Comparison of ENCODE assay signal across 17 cellular contexts in genomic region chr4:52947691-52948397, GRCh38.
DNase-seq lines count a peak whose midpoint lies in the region; FAIRE-seq and TF ChIP-seq lines count a peak whose summit lies in the region.
"Had no signal": no experiment of that assay in that cellular context is flagged by ENCODE, and none has a peak within 500 bp of the region (broad histone marks: within the 10 kb centered on the region; RNA-seq: fewer than 3 reads in every experiment).

No MANE protein-coding gene starts in this region.

- H4K91ac ChIP-seq in H1 (replicated peaks; ENCODE audit: insufficient read length, low read length), result no peak overlapping the region

- peaks cover 88% of the 10 kb centered on the region for H3K4me1 Mint-ChIP-seq in nephron

- no peaks in the 10 kb centered on the region for H3K79me1 ChIP-seq in H1 (ENCODE audit: low read depth, low read length)

- H3K9me3 ChIP-seq in right atrium auricular region, result no peaks in the 10 kb centered on the region
- H3K9me3 ChIP-seq in H1 (ENCODE audit: insufficient read depth in 2 of 2, low read depth in 1 of 2, low read length in 1 of 2), result no peaks in the 10 kb centered on the region
- H3K9me3 ChIP-seq in testis, result no peaks in the 10 kb centered on the region
- H3K9me3 ChIP-seq in adrenal gland (replicated peaks in 1 of 3), result no peaks in the 10 kb centered on the region
- H3K9me3 ChIP-seq: Peyer's patch had no signal

- H3K9me3 Mint-ChIP-seq in nephron, result no peaks in the 10 kb centered on the region
- H3K9me3 Mint-ChIP-seq: HFFc6 had no signal

- no peak for TF ChIP-seq EP300 in H1 (IDR thresholded peaks at IDR 0.05; ENCODE audit: borderline replicate concordance in 1 of 2, low read depth in 2 of 2, low read length in 2 of 2)

- H3K4me3 Mint-ChIP-seq in nephron, result peak overlapping the region in 2 of 3 experiments; percentile 4 to 81
- H3K4me3 Mint-ChIP-seq: HFFc6 had no signal

- H3K14ac ChIP-seq in H1 (ENCODE audit: insufficient read length), result no peak overlapping the region

- 0 out of 7 replicates have a peak overlapping the region, but pooled peaks of 1 of the 4 experiments have one; percentile 10 for H3K9ac ChIP-seq in H1 (replicated peaks in 1 of 4; ENCODE audit: extremely low read depth in 1 of 4, low read depth in 3 of 4, low read length in 3 of 4)

- H3K56ac ChIP-seq in H1 (replicated peaks; ENCODE audit: insufficient read length, low read depth, low read length), result no peak overlapping the region

- H3K4me3 ChIP-seq in right atrium auricular region (no peak overlapping the region), H1 (ENCODE audit: extremely low read depth in 1 of 4, insufficient read depth in 2 of 4, low read depth in 3 of 4, low read length in 4 of 4) (no peak overlapping the region), testis (no peak overlapping the region), adrenal gland (no peak overlapping the region)
- H3K4me3 ChIP-seq: Peyer's patch had no signal

- FAIRE-seq in H1 (lab: Jason Lieb, UNC), result no peak
- FAIRE-seq: GM12892, GM18507 had no signal

- intact Hi-C loops in cardiac septum (cut with DNase I), result no loop called here
- intact Hi-C loops in testis (cut with DNase I; ENCODE audit: low total_unique reads), result no loop called here
- intact Hi-C loops in adrenal gland (cut with DNase I), result no loop called here

- no peaks in the 10 kb centered on the region for H3K23me2 ChIP-seq in H1 (ENCODE audit: low read depth, low read length)

- H3K27me3 ChIP-seq in right atrium auricular region, result no peaks in the 10 kb centered on the region
- H3K27me3 ChIP-seq in H1 (replicated peaks in 1 of 4; ENCODE audit: control insufficient read depth in 3 of 4, extremely low read depth in 1 of 4, insufficient read depth in 3 of 4, low read length in 3 of 4), result no peaks in the 10 kb centered on the region
- H3K27me3 ChIP-seq in testis, result no peaks in the 10 kb centered on the region
- H3K27me3 ChIP-seq in adrenal gland, result no peaks in the 10 kb centered on the region
- H3K27me3 ChIP-seq: Peyer's patch had no signal

- TF ChIP-seq RAD21 in H1 (IDR thresholded peaks at IDR 0.05 in 1 of 2, conservative IDR thresholded peaks at IDR 0.05 in 1 of 2; ENCODE audit: low read depth in 2 of 2, low read length in 2 of 2), result no peak

- no peaks in the 10 kb centered on the region for H3K27me3 Mint-ChIP-seq in nephron (ENCODE audit: low read depth)

- H2BK20ac ChIP-seq in H1 (ENCODE audit: low read length), result peak overlapping the region; percentile 44; the same call in 1 of the 2 replicates

- H3K36me3 Mint-ChIP-seq in nephron (ENCODE audit: low read depth), result no peaks in the 10 kb centered on the region

- 0 out of 2 replicates have a peak overlapping the region, but pooled peaks have one; percentile 8 for H2BK15ac ChIP-seq in H1 (ENCODE audit: low read length)

- H4K5ac ChIP-seq in H1 (ENCODE audit: insufficient read length, low read depth, low read length), result no peak overlapping the region

- H3K4me2 ChIP-seq in H1 (ENCODE audit: insufficient read depth in 1 of 2, low read depth in 2 of 2, low read length in 2 of 2), result no peak overlapping the region

- peak overlapping the region; percentile 41; the same call in 1 of the 2 replicates for H2AFZ ChIP-seq in H1 (ENCODE audit: low read length)

- POLR2A ChIA-PET in H1 (lab: Charles Lee; ENCODE audit: partially characterized antibody), result no interaction called here

- CTCF ChIA-PET in H1 (lab: Charles Lee; ENCODE audit: partially characterized antibody), result interaction anchor here (1.1 kb wide), 1 partner anchor 35 kb away, joined by 3 read pairs; no protein-coding TSS in a partner anchor

- H3K36me3 ChIP-seq in right atrium auricular region (no peaks in the 10 kb centered on the region), H1 (ENCODE audit: control insufficient read depth in 2 of 4, insufficient read depth in 4 of 4, low read length in 3 of 4) (no peaks in the 10 kb centered on the region), testis (ENCODE audit: low read depth, missing control alignments) (no peaks in the 10 kb centered on the region), adrenal gland (replicated peaks in 1 of 2) (no peaks in the 10 kb centered on the region)
- H3K36me3 ChIP-seq: Peyer's patch had no signal

- no peak overlapping the region for H2BK120ac ChIP-seq in H1 (replicated peaks; ENCODE audit: low read depth, low read length)

- no peak overlapping the region for H3K4ac ChIP-seq in H1 (replicated peaks; ENCODE audit: insufficient read length, low read depth, low read length)

- DNase-seq in right atrium auricular region (ENCODE audit: low spot score), result no peak
- no peak for DNase-seq in cardiac septum (ENCODE audit: low spot score)
- no peak for DNase-seq in H1 (ENCODE audit: low read depth in 1 of 2, low spot score in 2 of 2)
- DNase-seq in testis, result no peak
- DNase-seq in activated CD4-positive, alpha-beta T cell treated with anti-CD3 and anti-CD28 coated beads for 48 hours, result no peak
- no peak for DNase-seq in adrenal gland
- DNase-seq: DMS79; HFFc6; KBM-7; NCI-H187 treated with DMSO at 0.1 percent for 48 hours; NCI-H526 treated with DMSO at 0.1 percent for 48 hours; NK-92 treated with Interleukin-12 subunit alpha and Interleukin-12 subunit beta, amount 100 ng/mL, for 24 hours; Peyer's patch had no signal

- H3K4me1 ChIP-seq in right atrium auricular region (peaks cover 0 to 15% of the 10 kb centered on the region in 2 donors), H1 (replicated peaks in 1 of 4; ENCODE audit: control insufficient read depth in 3 of 4, insufficient read depth in 4 of 4, low read length in 3 of 4) (peaks cover 0 to 6% (median 3%) of the 10 kb centered on the region in 4 experiments; a peak in 3 of 7 replicates), testis (peaks cover 24% of the 10 kb centered on the region), adrenal gland (replicated peaks in 1 of 2) (peaks cover 4 to 37% of the 10 kb centered on the region in 2 donors)
- H3K4me1 ChIP-seq: Peyer's patch had no signal

- H3K27ac ChIP-seq in right atrium auricular region (peak overlapping the region; percentile 65 to 85), H1 (ENCODE audit: low read depth, low read length) (no peak overlapping the region), testis (no peak overlapping the region), adrenal gland (no peak overlapping the region)
- H3K27ac ChIP-seq: C4-2B, Peyer's patch had no signal

- no peak overlapping the region for H3K18ac ChIP-seq in H1 (ENCODE audit: extremely low read depth, low read length)

- no peak overlapping the region for H4K8ac ChIP-seq in H1 (ENCODE audit: extremely low read depth, insufficient read depth, low read length)

- H2AK5ac ChIP-seq in H1 (ENCODE audit: low read depth, low read length), result no peak overlapping the region

- H3K27ac Mint-ChIP-seq in nephron, result peak overlapping the region; percentile 92 to 96 (median 92)
- H3K27ac Mint-ChIP-seq: HFFc6 had no signal

- H3K23ac ChIP-seq in H1 (ENCODE audit: insufficient read length), result no peak overlapping the region

- WGBS in H1 (ENCODE audit: extremely low coverage in 1 of 2, insufficient coverage in 1 of 2, insufficient read length in 1 of 2, insufficient replicate concordance in 2 of 2, low coverage in 1 of 2, low lambda C conversion rate in 2 of 2, missing lambda C conversion rate in 1 of 2), 2 experiments, result 96% methylated on average over 6 of the region's 7 CpGs; no CpG with 5 or more reads in 1 of the 2 experiments
- 82 to 83% methylated on average over 7 of the region's 7 CpGs for WGBS in testis, 2 donors
- 78 to 87% (median 82%) methylated on average over 7 of the region's 7 CpGs for WGBS in adrenal gland, 4 donors

- H2BK5ac ChIP-seq in H1 (ENCODE audit: low read depth, low read length), result no peak overlapping the region

- TF ChIP-seq CTCF in right atrium auricular region (IDR thresholded peaks at IDR 0.05) (no peak), H1 (IDR thresholded peaks at IDR 0.05; ENCODE audit: control extremely low read depth in 1 of 3, insufficient read depth in 1 of 3, low read depth in 1 of 3, low read length in 3 of 3) (no peak), nephron (IDR thresholded peaks at IDR 0.05; ENCODE audit: unreplicated experiment in 3 of 3) (no peak), testis (IDR thresholded peaks at IDR 0.05) (no peak), adrenal gland (IDR thresholded peaks at IDR 0.05) (no peak)

- no peaks in the 10 kb centered on the region for H3K79me2 ChIP-seq in H1 (ENCODE audit: control insufficient read depth in 1 of 2, insufficient read depth in 2 of 2, low read length in 2 of 2)

- no peak overlapping the region for H2BK12ac ChIP-seq in H1 (ENCODE audit: low read depth, low read length)

- no peak for TF ChIP-seq POLR2A in H1 (IDR thresholded peaks at IDR 0.05; ENCODE audit: control extremely low read depth in 1 of 2, low read depth in 2 of 2, low read length in 2 of 2)
- no peak for TF ChIP-seq POLR2A in testis (IDR thresholded peaks at IDR 0.05)
- no peak for TF ChIP-seq POLR2A in adrenal gland (IDR thresholded peaks at IDR 0.05)

- H4K20me1 ChIP-seq in H1 (replicated peaks in 1 of 2; ENCODE audit: control insufficient read depth in 1 of 2, insufficient read depth in 2 of 2, low read length in 2 of 2), result no peaks in the 10 kb centered on the region

TF ChIP-seq in H1, 55 proteins besides CTCF, POLR2A, EP300 and RAD21:
- 0 out of 2 replicates have a peak, but pooled peaks have one; percentile 14 for TF ChIP-seq E2F6 (IDR thresholded peaks at IDR 0.05)
- TF ChIP-seq KDM4A (IDR thresholded peaks at IDR 0.05; ENCODE audit: low read depth, low read length, severe bottlenecking), result no peak
TF ChIP-seq in H1: peak in this region for 1.

Comparison
In these comparisons a context has a peak if more than half of its experiments do, and no peak if none do; other contexts are left out.
1. H3K27ac ChIP-seq: peak in right atrium auricular region (2 of 2); none in H1 (single experiment), testis (0 of 2) and adrenal gland (0 of 5).